Comparison of ENCODE assay signal across 8 cellular contexts in genomic region chr4:124712417-124713212, GRCh38. TPM values are rescaled to one million over a fixed set of nuclear protein-coding genes. Genes with fewer than 3 reads are reported as not detected.
DNase-seq lines count a peak whose midpoint lies in the region; ATAC-seq, FAIRE-seq and TF ChIP-seq lines count a peak whose summit lies in the region.

A gene with protein sequence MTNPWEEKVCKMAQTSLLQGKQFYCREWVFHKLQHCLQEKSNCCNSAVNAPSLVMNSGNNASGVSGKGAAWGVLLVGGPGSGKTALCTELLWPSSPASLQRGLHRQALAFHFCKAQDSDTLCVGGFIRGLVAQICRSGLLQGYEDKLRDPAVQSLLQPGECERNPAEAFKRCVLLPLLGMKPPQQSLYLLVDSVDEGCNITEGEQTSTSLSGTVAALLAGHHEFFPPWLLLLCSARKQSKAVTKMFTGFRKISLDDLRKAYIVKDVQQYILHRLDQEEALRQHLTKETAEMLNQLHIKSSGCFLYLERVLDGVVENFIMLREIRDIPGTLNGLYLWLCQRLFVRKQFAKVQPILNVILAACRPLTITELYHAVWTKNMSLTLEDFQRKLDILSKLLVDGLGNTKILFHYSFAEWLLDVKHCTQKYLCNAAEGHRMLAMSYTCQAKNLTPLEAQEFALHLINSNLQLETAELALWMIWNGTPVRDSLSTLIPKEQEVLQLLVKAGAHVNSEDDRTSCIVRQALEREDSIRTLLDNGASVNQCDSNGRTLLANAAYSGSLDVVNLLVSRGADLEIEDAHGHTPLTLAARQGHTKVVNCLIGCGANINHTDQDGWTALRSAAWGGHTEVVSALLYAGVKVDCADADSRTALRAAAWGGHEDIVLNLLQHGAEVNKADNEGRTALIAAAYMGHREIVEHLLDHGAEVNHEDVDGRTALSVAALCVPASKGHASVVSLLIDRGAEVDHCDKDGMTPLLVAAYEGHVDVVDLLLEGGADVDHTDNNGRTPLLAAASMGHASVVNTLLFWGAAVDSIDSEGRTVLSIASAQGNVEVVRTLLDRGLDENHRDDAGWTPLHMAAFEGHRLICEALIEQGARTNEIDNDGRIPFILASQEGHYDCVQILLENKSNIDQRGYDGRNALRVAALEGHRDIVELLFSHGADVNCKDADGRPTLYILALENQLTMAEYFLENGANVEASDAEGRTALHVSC (N-terminal part only) (minus strand): TSS chr4:124712732. CDS start chr4:124710511, 2,221 bp downstream.

- no peak for TF ChIP-seq EP300 in GM12878 (IDR thresholded peaks at IDR 0.05; ENCODE audit: borderline replicate concordance in 1 of 2, control insufficient read depth in 1 of 2, low read depth in 2 of 2, low read length in 2 of 2)

- peak within 1 kb of the TSS; percentile 71 for H3K4me3 ChIP-seq in GM12878

- intact Hi-C loops in GM12878 (cut with micrococcal nuclease; ENCODE audit: unreplicated experiment): no loop called here

- peaks cover 4 to 7% of the 10 kb centered on the region in 2 experiments; a peak in 3 of 4 replicates for H3K27me3 ChIP-seq in GM12878 (replicated peaks in 1 of 2; ENCODE audit: control insufficient read depth in 2 of 2, insufficient read depth in 2 of 2, low read length in 1 of 2)

- in situ Hi-C loops in GM12878 (cut with MboI): no loop called here

- H3K4me2 ChIP-seq in GM12878 (ENCODE audit: control insufficient read depth, insufficient read depth): peak within 1 kb of the TSS; percentile 94

- CTCF ChIA-PET in GM12878 (lab: Yijun Ruan, JAX): no interaction called here

- H3K9me3 Mint-ChIP-seq in T-helper 2 cell treated with Interferon-gamma antibody and Interleukin-4, amounts not matched to agents 5 μg/mL and 100 μg/mL, for 36 hours: no peaks in the 10 kb centered on the region

- peak within 1 kb of the TSS; percentile 79 for H3K27ac Mint-ChIP-seq in T-helper 2 cell treated with Interferon-gamma antibody and Interleukin-4, amounts not matched to agents 5 μg/mL and 100 μg/mL, for 36 hours

- no peak for TF ChIP-seq CTCF in GM12878 (IDR thresholded peaks at IDR 0.05 in 2 of 3, conservative IDR thresholded peaks at IDR 0.05 in 1 of 3; ENCODE audit: control insufficient read depth in 2 of 3, extremely low read depth in 1 of 3, insufficient read depth in 1 of 3, low read depth in 3 of 3, low read length in 3 of 3)

- 10% methylated on average over 12 of the region's 83 CpGs for WGBS in GM12878 (ENCODE audit: insufficient coverage, insufficient replicate concordance, low lambda C conversion rate, missing lambda C conversion rate)

- FAIRE-seq in GM12878 (lab: Jason Lieb, UNC): no peak

- no peaks in the 10 kb centered on the region for H3K79me2 ChIP-seq in GM12878 (ENCODE audit: control insufficient read depth, insufficient read depth, low read length)

- DNase-seq in NCI-H146 treated with DMSO at 0.1 percent for 48 hours (lab: John Stamatoyannopoulos, UW; ENCODE audit: unreplicated experiment) (peak; percentile 73), GM12878 (ENCODE audit: low read depth, low spot score) (no peak), hypothalamus (lab: John Stamatoyannopoulos, UW) (peak; percentile 61 to 96 (median 87)), retina (peak; percentile 94), GF-D8 (lab: John Stamatoyannopoulos, UW) (no peak)
- peak; percentile 59 for DNase-seq in T-helper 2 cell treated with Interferon-gamma antibody and Interleukin-4, amounts not matched to agents 5 μg/mL and 100 μg/mL, for 36 hours (ENCODE audit: low spot score)

- POLR2A ChIA-PET in GM12878 (lab: Charles Lee): no interaction called here

- SMC1A ChIA-PET in GM12878 (lab: Charles Lee; ENCODE audit: uncharacterized antibody, unreplicated experiment): no interaction called here

- peak within 1 kb of the TSS; percentile 93 for H3K4me3 Mint-ChIP-seq in T-helper 2 cell treated with Interferon-gamma antibody and Interleukin-4, amounts not matched to agents 5 μg/mL and 100 μg/mL, for 36 hours

- H3K9ac ChIP-seq in GM12878 (ENCODE audit: control insufficient read depth, insufficient read depth, low read length): peak within 1 kb of the TSS; percentile 34; the same call in 1 of the 2 replicates

- no peak for TF ChIP-seq RAD21 in GM12878 (IDR thresholded peaks at IDR 0.05; ENCODE audit: insufficient read depth, low read depth, low read length)

- H3K36me3 ChIP-seq in GM12878 (ENCODE audit: control insufficient read depth in 2 of 2, insufficient read depth in 2 of 2, low read length in 1 of 2): no peaks in the 10 kb centered on the region

- H3K4me1 ChIP-seq in GM12878 (ENCODE audit: control insufficient read depth, insufficient read depth, low read length): no peaks in the 10 kb centered on the region

- H3K4me1 Mint-ChIP-seq in T-helper 2 cell treated with Interferon-gamma antibody and Interleukin-4, amounts not matched to agents 5 μg/mL and 100 μg/mL, for 36 hours (ENCODE audit: low read depth): peaks cover 6% of the 10 kb centered on the region

- ATAC-seq in GM18499 (IDR thresholded peaks at IDR 0.05; ENCODE audit: insufficient read depth, unreplicated experiment) (peak; percentile 49), HG02884 (IDR thresholded peaks at IDR 0.05; ENCODE audit: unreplicated experiment) (peak; percentile 59), GM12878 (peak; percentile 86)

- no TSS peak for BruUV-seq in GM12878 (replicated peaks; lab: Mats Ljungman, UMichigan)

- H3K27ac ChIP-seq in GM12878 (ENCODE audit: control insufficient read depth, insufficient read depth): no peak within 1 kb of the TSS; the same call in 1 of the 2 replicates

- H2AFZ ChIP-seq in GM12878 (ENCODE audit: control insufficient read depth, low read depth, low read length): peak within 1 kb of the TSS; percentile 92

- RAD21 ChIA-PET in GM12878 (lab: Charles Lee; ENCODE audit: unreplicated experiment): no interaction called here

- no peaks in the 10 kb centered on the region for H3K9me3 ChIP-seq in GM12878 (replicated peaks; ENCODE audit: control insufficient read depth, insufficient read depth, low read length)

- no peaks in the 10 kb centered on the region for H4K20me1 ChIP-seq in GM12878 (ENCODE audit: control insufficient read depth, insufficient read depth)

- no peaks in the 10 kb centered on the region for H3K36me3 Mint-ChIP-seq in T-helper 2 cell treated with Interferon-gamma antibody and Interleukin-4, amounts not matched to agents 5 μg/mL and 100 μg/mL, for 36 hours (ENCODE audit: low read depth)

- peaks cover 12% of the 10 kb centered on the region for H3K27me3 Mint-ChIP-seq in T-helper 2 cell treated with Interferon-gamma antibody and Interleukin-4, amounts not matched to agents 5 μg/mL and 100 μg/mL, for 36 hours (ENCODE audit: low read depth)

- TF ChIP-seq POLR2A in GM12878 (IDR thresholded peaks at IDR 0.05; ENCODE audit: low read depth, low read length): peak; percentile 72

TF ChIP-seq in GM12878, 131 proteins besides CTCF, POLR2A, EP300 and RAD21:
- TF ChIP-seq ZNF592 (IDR thresholded peaks at IDR 0.05): no peak
- TF ChIP-seq BHLHE40 (IDR thresholded peaks at IDR 0.05; ENCODE audit: borderline replicate concordance in 1 of 2, low read depth in 2 of 2, low read length in 1 of 2): peak; percentile 78 to 90
- TF ChIP-seq EGR1 (IDR thresholded peaks at IDR 0.05; ENCODE audit: borderline replicate concordance in 1 of 2, low read depth in 2 of 2, low read length in 2 of 2): 0 out of 3 replicates have a peak, but pooled peaks of 1 of the 2 experiments have one; percentile 50
TF ChIP-seq in GM12878: peak in this region for 2.

RNA-seq across cellular contexts. Expression of the gene that starts here (rescaled TPM):
- total RNA-seq in GM12878 (2013; cell fraction: nucleolus; rRNA removed): 0.08 and 0.24 TPM in 2 replicates
- 0.06 TPM in 1 of 2 replicates, not detected in the other for total RNA-seq in GM12878 (2014; rRNA removed)
- total RNA-seq in GM12878 (2014; rRNA removed; fragmentation: Illumina TruSeq; extraction: Trizol): 0.05 TPM in 1 of 2 replicates, not detected in the other
- 0.08 and 0.10 TPM in 2 replicates for total RNA-seq in GM12878 (2021)
- polyA plus RNA-seq in GM12878 (2011; ENCODE audit: low read depth): 0.20 TPM
- 0.01 and 0.03 TPM in 2 replicates for polyA plus RNA-seq in GM12878 (2011; rRNA removed)
- 0.02 TPM in 1 of 2 replicates, not detected in the other for polyA plus RNA-seq in GM12878 (2011; cell fraction: cytosol; rRNA removed)
- 0.01 TPM in 2 replicates for polyA plus RNA-seq in GM12878 (2011; cell fraction: nucleus; rRNA removed)
- polyA plus RNA-seq in GM12878 (2012): 0.32 and 0.35 TPM in 2 replicates
- polyA plus RNA-seq in GM12878 (2014; fragmentation: Illumina TruSeq; extraction: Trizol): under 0.01 and 0.03 TPM in 2 replicates
- under 1 TPM; under 0.01 to 0.03 TPM for polyA plus RNA-seq in GM12878 (2014; fragmentation: Nextera tagmentation; extraction: Ambion mirVana)
- 0.03 and 0.04 TPM in 2 replicates for polyA plus RNA-seq in GM12878 (2014; rRNA removed)
- polyA plus RNA-seq in GM12878 (2016; fragmentation: Nextera tagmentation; extraction: Ambion mirVana): under 1 TPM; 0.03 TPM
- polyA minus RNA-seq in GM12878 (2011; rRNA and poly(A)+ RNA removed): 0.05 and 0.15 TPM in 2 replicates
- polyA minus RNA-seq in GM12878 (2011; cell fraction: cytosol; rRNA and poly(A)+ RNA removed): not detected in 2 replicates
- polyA minus RNA-seq in GM12878 (2011; cell fraction: nucleus; rRNA and poly(A)+ RNA removed): 0.10 and 0.12 TPM in 2 replicates

Comparison
In these comparisons a context has a peak if more than half of its experiments do, and no peak if none do; other contexts are left out.
1. Peak in ATAC-seq, H3K4me3 ChIP-seq, H3K9ac ChIP-seq and H3K4me2 ChIP-seq in GM12878; RNA of the gene not detected or under 1 TPM.
2. DNase-seq: peak in NCI-H146 treated with DMSO at 0.1 percent for 48 hours (single experiment), T-helper 2 cell treated with Interferon-gamma antibody and Interleukin-4, amounts not matched to agents 5 μg/mL and 100 μg/mL, for 36 hours (single experiment), hypothalamus (51 of 51) and retina (single experiment); none in GM12878 (single experiment) and GF-D8 (single experiment).
3. Peak in every context shown above with its lines, with median percentiles within 50 percentile points of each other: ATAC-seq.